Comparison of ENCODE assay signal across 1 cellular context in the genomic region with DNA sequence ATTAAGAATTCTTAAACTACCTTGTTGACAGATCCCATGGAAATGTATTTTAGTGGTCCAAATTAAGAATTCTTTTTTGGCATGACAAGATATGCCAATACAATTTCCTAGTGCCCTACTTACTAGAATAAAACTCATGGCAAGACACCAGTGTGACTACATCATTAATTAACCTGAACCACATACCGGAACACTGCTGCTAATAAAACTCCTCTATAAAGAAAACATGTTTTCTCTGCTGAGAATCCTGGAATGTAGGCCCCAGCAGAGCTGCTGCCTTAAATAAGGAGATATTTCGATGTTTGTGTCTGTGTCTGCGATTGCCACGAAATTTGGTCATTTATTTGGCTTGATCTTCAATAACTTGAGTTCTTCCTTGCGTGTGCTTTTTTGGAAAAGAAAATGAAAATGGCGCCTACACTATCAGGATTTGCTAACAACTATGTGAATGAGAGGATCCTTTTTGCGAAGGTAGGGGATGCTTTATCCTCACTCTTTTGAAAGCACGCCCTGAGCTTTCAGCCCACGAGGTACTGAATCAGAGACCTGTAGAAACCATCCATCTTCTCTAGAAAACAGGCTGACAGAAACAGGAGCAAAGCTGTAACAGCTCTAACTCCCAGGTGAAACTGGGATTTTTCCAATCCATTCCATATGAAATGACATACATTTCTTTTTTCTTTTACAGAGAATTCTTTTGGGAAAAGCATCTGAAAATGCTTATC.
TF ChIP-seq lines count a peak whose summit lies in the region.

No MANE protein-coding gene starts in this region.

TF ChIP-seq in neural cell, 6 proteins besides CTCF, POLR2A, EP300 and RAD21 (continued from another document):
- TF ChIP-seq, protein P1, sequence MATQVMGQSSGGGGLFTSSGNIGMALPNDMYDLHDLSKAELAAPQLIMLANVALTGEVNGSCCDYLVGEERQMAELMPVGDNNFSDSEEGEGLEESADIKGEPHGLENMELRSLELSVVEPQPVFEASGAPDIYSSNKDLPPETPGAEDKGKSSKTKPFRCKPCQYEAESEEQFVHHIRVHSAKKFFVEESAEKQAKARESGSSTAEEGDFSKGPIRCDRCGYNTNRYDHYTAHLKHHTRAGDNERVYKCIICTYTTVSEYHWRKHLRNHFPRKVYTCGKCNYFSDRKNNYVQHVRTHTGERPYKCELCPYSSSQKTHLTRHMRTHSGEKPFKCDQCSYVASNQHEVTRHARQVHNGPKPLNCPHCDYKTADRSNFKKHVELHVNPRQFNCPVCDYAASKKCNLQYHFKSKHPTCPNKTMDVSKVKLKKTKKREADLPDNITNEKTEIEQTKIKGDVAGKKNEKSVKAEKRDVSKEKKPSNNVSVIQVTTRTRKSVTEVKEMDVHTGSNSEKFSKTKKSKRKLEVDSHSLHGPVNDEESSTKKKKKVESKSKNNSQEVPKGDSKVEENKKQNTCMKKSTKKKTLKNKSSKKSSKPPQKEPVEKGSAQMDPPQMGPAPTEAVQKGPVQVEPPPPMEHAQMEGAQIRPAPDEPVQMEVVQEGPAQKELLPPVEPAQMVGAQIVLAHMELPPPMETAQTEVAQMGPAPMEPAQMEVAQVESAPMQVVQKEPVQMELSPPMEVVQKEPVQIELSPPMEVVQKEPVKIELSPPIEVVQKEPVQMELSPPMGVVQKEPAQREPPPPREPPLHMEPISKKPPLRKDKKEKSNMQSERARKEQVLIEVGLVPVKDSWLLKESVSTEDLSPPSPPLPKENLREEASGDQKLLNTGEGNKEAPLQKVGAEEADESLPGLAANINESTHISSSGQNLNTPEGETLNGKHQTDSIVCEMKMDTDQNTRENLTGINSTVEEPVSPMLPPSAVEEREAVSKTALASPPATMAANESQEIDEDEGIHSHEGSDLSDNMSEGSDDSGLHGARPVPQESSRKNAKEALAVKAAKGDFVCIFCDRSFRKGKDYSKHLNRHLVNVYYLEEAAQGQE (IDR thresholded peaks at IDR 0.05; ENCODE audit: borderline replicate concordance): no peak
- no peak for TF ChIP-seq EZH2 (IDR thresholded peaks at IDR 0.05; ENCODE audit: borderline replicate concordance, insufficient read depth, low read length, poor library complexity, severe bottlenecking)
- TF ChIP-seq POLR2AphosphoS5 (IDR thresholded peaks at IDR 0.05): no peak
- TF ChIP-seq TAF1 (IDR thresholded peaks at IDR 0.05; ENCODE audit: low read depth): no peak
- no peak for TF ChIP-seq SMC3 (conservative IDR thresholded peaks at IDR 0.05; ENCODE audit: poor library complexity)
